ENCODE assay signal across 1 cellular context in the genomic region with DNA sequence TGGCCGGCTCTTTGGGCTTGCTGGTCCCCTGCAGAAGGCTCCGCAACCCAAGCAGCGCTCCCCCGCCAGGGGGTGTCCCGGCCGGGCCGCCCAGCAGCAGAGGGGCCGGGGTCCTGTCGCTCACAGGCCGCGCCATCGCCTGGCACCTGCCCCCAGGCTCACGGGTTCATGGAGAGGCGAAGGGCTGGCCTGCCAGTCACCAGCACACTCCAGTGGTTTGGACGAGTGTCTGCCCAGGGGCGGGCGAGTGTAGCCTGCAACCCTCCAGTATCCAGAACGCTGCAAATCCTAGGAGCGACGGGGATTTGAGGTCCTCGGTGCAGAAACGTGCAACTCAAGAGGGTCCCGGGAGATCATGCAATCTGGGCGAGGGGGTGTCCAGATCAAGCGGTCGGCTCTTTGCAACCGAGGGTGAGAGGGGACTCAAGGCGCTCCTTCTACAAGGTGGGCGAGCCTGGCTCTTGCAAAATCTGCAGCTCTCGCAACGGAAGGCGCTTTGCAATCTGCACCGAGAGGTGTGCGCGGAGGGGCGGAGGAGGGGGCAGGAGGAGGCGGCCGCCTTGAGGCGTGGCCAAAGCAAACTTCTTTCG.
TF ChIP-seq lines count a peak whose summit lies in the region.

TSS of gene DBP (minus strand) at position 521 of the 590 bp plus-strand sequence. CDS start at position 136, 385 bp downstream.

TF ChIP-seq in GM12878, 131 proteins besides CTCF, POLR2A, EP300 and RAD21 (continued from another document):
- TF ChIP-seq, protein P1, sequence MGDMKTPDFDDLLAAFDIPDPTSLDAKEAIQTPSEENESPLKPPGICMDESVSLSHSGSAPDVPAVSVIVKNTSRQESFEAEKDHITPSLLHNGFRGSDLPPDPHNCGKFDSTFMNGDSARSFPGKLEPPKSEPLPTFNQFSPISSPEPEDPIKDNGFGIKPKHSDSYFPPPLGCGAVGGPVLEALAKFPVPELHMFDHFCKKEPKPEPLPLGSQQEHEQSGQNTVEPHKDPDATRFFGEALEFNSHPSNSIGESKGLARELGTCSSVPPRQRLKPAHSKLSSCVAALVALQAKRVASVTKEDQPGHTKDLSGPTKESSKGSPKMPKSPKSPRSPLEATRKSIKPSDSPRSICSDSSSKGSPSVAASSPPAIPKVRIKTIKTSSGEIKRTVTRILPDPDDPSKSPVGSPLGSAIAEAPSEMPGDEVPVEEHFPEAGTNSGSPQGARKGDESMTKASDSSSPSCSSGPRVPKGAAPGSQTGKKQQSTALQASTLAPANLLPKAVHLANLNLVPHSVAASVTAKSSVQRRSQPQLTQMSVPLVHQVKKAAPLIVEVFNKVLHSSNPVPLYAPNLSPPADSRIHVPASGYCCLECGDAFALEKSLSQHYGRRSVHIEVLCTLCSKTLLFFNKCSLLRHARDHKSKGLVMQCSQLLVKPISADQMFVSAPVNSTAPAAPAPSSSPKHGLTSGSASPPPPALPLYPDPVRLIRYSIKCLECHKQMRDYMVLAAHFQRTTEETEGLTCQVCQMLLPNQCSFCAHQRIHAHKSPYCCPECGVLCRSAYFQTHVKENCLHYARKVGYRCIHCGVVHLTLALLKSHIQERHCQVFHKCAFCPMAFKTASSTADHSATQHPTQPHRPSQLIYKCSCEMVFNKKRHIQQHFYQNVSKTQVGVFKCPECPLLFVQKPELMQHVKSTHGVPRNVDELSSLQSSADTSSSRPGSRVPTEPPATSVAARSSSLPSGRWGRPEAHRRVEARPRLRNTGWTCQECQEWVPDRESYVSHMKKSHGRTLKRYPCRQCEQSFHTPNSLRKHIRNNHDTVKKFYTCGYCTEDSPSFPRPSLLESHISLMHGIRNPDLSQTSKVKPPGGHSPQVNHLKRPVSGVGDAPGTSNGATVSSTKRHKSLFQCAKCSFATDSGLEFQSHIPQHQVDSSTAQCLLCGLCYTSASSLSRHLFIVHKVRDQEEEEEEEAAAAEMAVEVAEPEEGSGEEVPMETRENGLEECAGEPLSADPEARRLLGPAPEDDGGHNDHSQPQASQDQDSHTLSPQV (IDR thresholded peaks at IDR 0.05): no peak
- TF ChIP-seq ZSCAN29 (IDR thresholded peaks at IDR 0.05): no peak
- TF ChIP-seq SMC3 (IDR thresholded peaks at IDR 0.05; ENCODE audit: borderline replicate concordance, low read length): no peak
- peak in 1 of 2 experiments; percentile 50; a peak in 1 of 3 replicates for TF ChIP-seq EGR1 (IDR thresholded peaks at IDR 0.05; ENCODE audit: borderline replicate concordance in 1 of 2, low read depth in 2 of 2, low read length in 2 of 2)
- TF ChIP-seq SUZ12 (IDR thresholded peaks at IDR 0.05; ENCODE audit: unreplicated experiment): no peak
- TF ChIP-seq SIN3A (IDR thresholded peaks at IDR 0.05; ENCODE audit: low read depth, low read length): 0 out of 2 replicates have a peak, but pooled peaks have one; percentile 30
- no peak for TF ChIP-seq CBX5 (IDR thresholded peaks at IDR 0.05; ENCODE audit: low read depth)
- TF ChIP-seq, protein P2, sequence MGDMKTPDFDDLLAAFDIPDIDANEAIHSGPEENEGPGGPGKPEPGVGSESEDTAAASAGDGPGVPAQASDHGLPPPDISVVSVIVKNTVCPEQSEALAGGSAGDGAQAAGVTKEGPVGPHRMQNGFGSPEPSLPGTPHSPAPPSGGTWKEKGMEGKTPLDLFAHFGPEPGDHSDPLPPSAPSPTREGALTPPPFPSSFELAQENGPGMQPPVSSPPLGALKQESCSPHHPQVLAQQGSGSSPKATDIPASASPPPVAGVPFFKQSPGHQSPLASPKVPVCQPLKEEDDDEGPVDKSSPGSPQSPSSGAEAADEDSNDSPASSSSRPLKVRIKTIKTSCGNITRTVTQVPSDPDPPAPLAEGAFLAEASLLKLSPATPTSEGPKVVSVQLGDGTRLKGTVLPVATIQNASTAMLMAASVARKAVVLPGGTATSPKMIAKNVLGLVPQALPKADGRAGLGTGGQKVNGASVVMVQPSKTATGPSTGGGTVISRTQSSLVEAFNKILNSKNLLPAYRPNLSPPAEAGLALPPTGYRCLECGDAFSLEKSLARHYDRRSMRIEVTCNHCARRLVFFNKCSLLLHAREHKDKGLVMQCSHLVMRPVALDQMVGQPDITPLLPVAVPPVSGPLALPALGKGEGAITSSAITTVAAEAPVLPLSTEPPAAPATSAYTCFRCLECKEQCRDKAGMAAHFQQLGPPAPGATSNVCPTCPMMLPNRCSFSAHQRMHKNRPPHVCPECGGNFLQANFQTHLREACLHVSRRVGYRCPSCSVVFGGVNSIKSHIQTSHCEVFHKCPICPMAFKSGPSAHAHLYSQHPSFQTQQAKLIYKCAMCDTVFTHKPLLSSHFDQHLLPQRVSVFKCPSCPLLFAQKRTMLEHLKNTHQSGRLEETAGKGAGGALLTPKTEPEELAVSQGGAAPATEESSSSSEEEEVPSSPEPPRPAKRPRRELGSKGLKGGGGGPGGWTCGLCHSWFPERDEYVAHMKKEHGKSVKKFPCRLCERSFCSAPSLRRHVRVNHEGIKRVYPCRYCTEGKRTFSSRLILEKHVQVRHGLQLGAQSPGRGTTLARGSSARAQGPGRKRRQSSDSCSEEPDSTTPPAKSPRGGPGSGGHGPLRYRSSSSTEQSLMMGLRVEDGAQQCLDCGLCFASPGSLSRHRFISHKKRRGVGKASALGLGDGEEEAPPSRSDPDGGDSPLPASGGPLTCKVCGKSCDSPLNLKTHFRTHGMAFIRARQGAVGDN (IDR thresholded peaks at IDR 0.05): no peak
- TF ChIP-seq SKIL (IDR thresholded peaks at IDR 0.05; ENCODE audit: low read depth, poor library complexity, severe bottlenecking): no peak
- 0 out of 2 replicates have a peak, but pooled peaks have one; percentile 57 for TF ChIP-seq GATAD2B (conservative IDR thresholded peaks at IDR 0.05; ENCODE audit: low read depth)
- no peak for TF ChIP-seq SMARCA5 (IDR thresholded peaks at IDR 0.05)
- TF ChIP-seq ZNF622 (IDR thresholded peaks at IDR 0.05): no peak
- no peak for TF ChIP-seq POU2F2 (IDR thresholded peaks at IDR 0.05; ENCODE audit: borderline replicate concordance, low read depth, low read length)
- no peak for TF ChIP-seq SRF (IDR thresholded peaks at IDR 0.05; ENCODE audit: low read depth in 2 of 2, low read length in 2 of 2)
- TF ChIP-seq MTA2 (IDR thresholded peaks at IDR 0.05; ENCODE audit: low read depth): no peak
- no peak for TF ChIP-seq CHD2 (IDR thresholded peaks at IDR 0.05; ENCODE audit: borderline replicate concordance, low read depth, low read length)
- TF ChIP-seq DPF2 (IDR thresholded peaks at IDR 0.05): 0 out of 2 replicates have a peak, but pooled peaks have one; percentile 49
- no peak for TF ChIP-seq MYB (IDR thresholded peaks at IDR 0.05; ENCODE audit: borderline replicate concordance, low read depth, low read length)
- TF ChIP-seq, protein P3, sequence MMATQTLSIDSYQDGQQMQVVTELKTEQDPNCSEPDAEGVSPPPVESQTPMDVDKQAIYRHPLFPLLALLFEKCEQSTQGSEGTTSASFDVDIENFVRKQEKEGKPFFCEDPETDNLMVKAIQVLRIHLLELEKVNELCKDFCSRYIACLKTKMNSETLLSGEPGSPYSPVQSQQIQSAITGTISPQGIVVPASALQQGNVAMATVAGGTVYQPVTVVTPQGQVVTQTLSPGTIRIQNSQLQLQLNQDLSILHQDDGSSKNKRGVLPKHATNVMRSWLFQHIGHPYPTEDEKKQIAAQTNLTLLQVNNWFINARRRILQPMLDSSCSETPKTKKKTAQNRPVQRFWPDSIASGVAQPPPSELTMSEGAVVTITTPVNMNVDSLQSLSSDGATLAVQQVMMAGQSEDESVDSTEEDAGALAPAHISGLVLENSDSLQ (IDR thresholded peaks at IDR 0.05): peak; percentile 84
- TF ChIP-seq CEBPB (IDR thresholded peaks at IDR 0.05; ENCODE audit: borderline replicate concordance in 1 of 2, low read depth in 2 of 2, low read length in 2 of 2): 0 out of 4 replicates have a peak, but pooled peaks of 1 of the 2 experiments have one; percentile 4
- TF ChIP-seq, protein P4, sequence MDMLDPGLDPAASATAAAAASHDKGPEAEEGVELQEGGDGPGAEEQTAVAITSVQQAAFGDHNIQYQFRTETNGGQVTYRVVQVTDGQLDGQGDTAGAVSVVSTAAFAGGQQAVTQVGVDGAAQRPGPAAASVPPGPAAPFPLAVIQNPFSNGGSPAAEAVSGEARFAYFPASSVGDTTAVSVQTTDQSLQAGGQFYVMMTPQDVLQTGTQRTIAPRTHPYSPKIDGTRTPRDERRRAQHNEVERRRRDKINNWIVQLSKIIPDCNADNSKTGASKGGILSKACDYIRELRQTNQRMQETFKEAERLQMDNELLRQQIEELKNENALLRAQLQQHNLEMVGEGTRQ (IDR thresholded peaks at IDR 0.05; ENCODE audit: borderline replicate concordance, low read depth, low read length): no peak
- TF ChIP-seq IRF4 (IDR thresholded peaks at IDR 0.05; ENCODE audit: low read depth, low read length): no peak
